Comparison of ENCODE assay signal across 10 cellular contexts in genomic region chr2:215880970-215881369, GRCh38.
DNase-seq lines count a peak whose midpoint lies in the region; ATAC-seq and TF ChIP-seq lines count a peak whose summit lies in the region.
"Had no signal": no experiment of that assay in that cellular context is flagged by ENCODE, and none has a peak within 500 bp of the region (broad histone marks: within the 10 kb centered on the region; RNA-seq: fewer than 3 reads in every experiment).

No MANE protein-coding gene starts in this region.

- no peaks in the 10 kb centered on the region for H3K9me3 Mint-ChIP-seq in CD8-positive, alpha-beta T cell

- H3K4me3 ChIP-seq in CD8-positive, alpha-beta T cell (ENCODE audit: low read depth, low read length) = no peak overlapping the region
- no peak overlapping the region for H3K4me3 ChIP-seq in uterus
- H3K4me3 ChIP-seq: gastrocnemius medialis had no signal

- no peaks in the 10 kb centered on the region for H3K9me3 ChIP-seq in CD8-positive, alpha-beta T cell (ENCODE audit: low read length)
- H3K9me3 ChIP-seq in uterus = no peaks in the 10 kb centered on the region
- H3K9me3 ChIP-seq: gastrocnemius medialis had no signal

- H3K27ac Mint-ChIP-seq in CD8-positive, alpha-beta T cell = no peak overlapping the region

- H3K27ac ChIP-seq in CD8-positive, alpha-beta T cell (ENCODE audit: low read depth, low read length) = no peak overlapping the region
- no peak overlapping the region for H3K27ac ChIP-seq in uterus
- H3K27ac ChIP-seq: gastrocnemius medialis had no signal

- intact Hi-C loops in CD8-positive, alpha-beta T cell (cut with DNase I, micrococcal nuclease) = no loop called here
- intact Hi-C loops in uterus (cut with DNase I; ENCODE audit: low total_unique reads) = no loop called here

- H3K27me3 Mint-ChIP-seq in CD8-positive, alpha-beta T cell (ENCODE audit: low read depth) = peaks cover 6% of the 10 kb centered on the region

- H3K27me3 ChIP-seq in CD8-positive, alpha-beta T cell (ENCODE audit: insufficient read depth, low read length) = no peaks in the 10 kb centered on the region
- no peaks in the 10 kb centered on the region for H3K27me3 ChIP-seq in uterus
- H3K27me3 ChIP-seq: gastrocnemius medialis had no signal

- peak; percentile 11 to 16 for DNase-seq in erythroblast (lab: John Stamatoyannopoulos, UW)
- no peak for DNase-seq in CD8-positive, alpha-beta T cell
- DNase-seq in NCI-H187 treated with DMSO at 0.1 percent for 48 hours (lab: John Stamatoyannopoulos, UW) = no peak
- no peak for DNase-seq in uterus
- no peak for DNase-seq in DMS79 treated with DMSO at 0.1 percent for 48 hours (lab: John Stamatoyannopoulos, UW)
- DNase-seq: activated CD4-positive, alpha-beta T cell treated with anti-CD3 and anti-CD28 coated beads, Interleukin-2, amount 50 U/mL, for 4 hours; gastrocnemius medialis had no signal

- H3K4me3 Mint-ChIP-seq in CD8-positive, alpha-beta T cell = no peak overlapping the region

- TF ChIP-seq CTCF in CD8-positive, alpha-beta T cell (IDR thresholded peaks at IDR 0.05) = no peak
- TF ChIP-seq CTCF in uterus (IDR thresholded peaks at IDR 0.05) = no peak

- H3K36me3 ChIP-seq in CD8-positive, alpha-beta T cell (ENCODE audit: insufficient read depth, low read length) = no peaks in the 10 kb centered on the region
- H3K36me3 ChIP-seq in uterus = no peaks in the 10 kb centered on the region
- H3K36me3 ChIP-seq: gastrocnemius medialis had no signal

- POLR2A ChIA-PET in CD8-positive, alpha-beta T cell (lab: Charles Lee) = no interaction called here

- no peaks in the 10 kb centered on the region for H3K4me1 Mint-ChIP-seq in CD8-positive, alpha-beta T cell (ENCODE audit: low read depth)

- no peaks in the 10 kb centered on the region for H3K36me3 Mint-ChIP-seq in CD8-positive, alpha-beta T cell

- peak; percentile 76 for ATAC-seq in GM18502 (IDR thresholded peaks at IDR 0.05; ENCODE audit: poor library complexity, unreplicated experiment)
- peak; percentile 76 for ATAC-seq in GM21619 (IDR thresholded peaks at IDR 0.05; ENCODE audit: unreplicated experiment)
- ATAC-seq in HG03432 (IDR thresholded peaks at IDR 0.05; ENCODE audit: unreplicated experiment) = peak; percentile 84
- ATAC-seq in CD8-positive, alpha-beta T cell = no peak

- CTCF ChIA-PET in CD8-positive, alpha-beta T cell (lab: Charles Lee) = interaction anchor here (0.5 kb wide), 1 partner anchor 611 kb away, joined by 3 read pairs; no protein-coding TSS in a partner anchor

- H3K4me1 ChIP-seq in CD8-positive, alpha-beta T cell (ENCODE audit: insufficient read depth, low read length) = no peaks in the 10 kb centered on the region
- no peaks in the 10 kb centered on the region for H3K4me1 ChIP-seq in uterus

- no peak for TF ChIP-seq POLR2A in erythroblast (IDR thresholded peaks at IDR 0.05; ENCODE audit: low read length)
- TF ChIP-seq POLR2A in uterus (IDR thresholded peaks at IDR 0.05) = no peak

Comparison
In these comparisons a context has a peak if more than half of its experiments do, and no peak if none do; other contexts are left out.
1. DNase-seq: peak in erythroblast (2 of 2); none in CD8-positive, alpha-beta T cell (0 of 7), NCI-H187 treated with DMSO at 0.1 percent for 48 hours (single experiment), uterus (0 of 2) and DMS79 treated with DMSO at 0.1 percent for 48 hours (single experiment).